18 cellular contexts compared by ENCODE assay signal in genomic region chr6:30998785-30999184, GRCh38. TPM values are rescaled to one million over a fixed set of nuclear protein-coding genes. Genes with fewer than 3 reads are reported as not detected.
"Had no signal": no experiment of that assay in that cellular context is flagged by ENCODE, and none has a peak within 500 bp of the region (broad histone marks: within the 10 kb centered on the region; RNA-seq: fewer than 3 reads in every experiment).

No MANE protein-coding gene starts in this region.

- H3K27ac Mint-ChIP-seq: activated naive CD4-positive, alpha-beta T cell treated with anti-CD3 and anti-CD28 coated beads, Interleukin-2, amount 10 ng/mL, durations not matched to agents 7 days and 5 days; activated T-helper 2 cell treated with anti-CD3 and anti-CD28 coated beads, Interferon-gamma antibody, Interleukin-2, Interleukin-4, amounts not matched to agents 10 μg/mL and 5 μg/mL and 100 μg/mL, durations not matched to agents 14 hours and 24 hours and 36 hours; naive thymus-derived CD8-positive, alpha-beta T cell; stimulated activated effector memory CD8-positive, alpha-beta T cell treated with anti-CD3 and anti-CD28 coated beads, Interleukin-12 subunit alpha, Interleukin-12 subunit beta, amount 100 ng/mL, for 72 hours; T-helper 17 cell had no signal

- ATAC-seq: body of pancreas; left colon; mucosa of descending colon; naive thymus-derived CD8-positive, alpha-beta T cell; right cardiac atrium; stimulated activated effector memory CD8-positive, alpha-beta T cell treated with anti-CD3 and anti-CD28 coated beads, Interleukin-12 subunit alpha, Interleukin-12 subunit beta, amount 100 ng/mL, for 72 hours; T-helper 17 cell had no signal

- H3K36me3 Mint-ChIP-seq: activated naive CD4-positive, alpha-beta T cell treated with anti-CD3 and anti-CD28 coated beads, Interleukin-2, amount 10 ng/mL, durations not matched to agents 7 days and 5 days; stimulated activated effector memory CD8-positive, alpha-beta T cell treated with anti-CD3 and anti-CD28 coated beads, Interleukin-12 subunit alpha, Interleukin-12 subunit beta, amount 100 ng/mL, for 72 hours had no signal

- H3K4me1 ChIP-seq: body of pancreas, tibial nerve had no signal

- H3K9me3 ChIP-seq: body of pancreas, mucosa of descending colon, tibial nerve had no signal

- H3K9me3 Mint-ChIP-seq: activated T-helper 2 cell treated with anti-CD3 and anti-CD28 coated beads, Interferon-gamma antibody, Interleukin-2, Interleukin-4, amounts not matched to agents 10 μg/mL and 5 μg/mL and 100 μg/mL, durations not matched to agents 14 hours and 24 hours and 36 hours; stimulated activated effector memory CD8-positive, alpha-beta T cell treated with anti-CD3 and anti-CD28 coated beads, Interleukin-12 subunit alpha, Interleukin-12 subunit beta, amount 100 ng/mL, for 72 hours had no signal

- H3K27me3 ChIP-seq: body of pancreas, tibial nerve had no signal

- H3K27ac ChIP-seq: body of pancreas, tibial nerve had no signal

- H3K4me1 Mint-ChIP-seq: stimulated activated effector memory CD8-positive, alpha-beta T cell treated with anti-CD3 and anti-CD28 coated beads, Interleukin-12 subunit alpha, Interleukin-12 subunit beta, amount 100 ng/mL, for 72 hours had no signal

- H3K4me3 ChIP-seq: body of pancreas, mucosa of descending colon, smooth muscle cell, tibial nerve had no signal

- H3K36me3 ChIP-seq: tibial nerve had no signal

- DNase-seq: activated CD4-positive, alpha-beta T cell treated with anti-CD3 and anti-CD28 coated beads, Interleukin-2, amount 50 U/mL, for 1 hour; activated CD4-positive, CD25-positive, alpha-beta regulatory T cell; activated naive CD4-positive, alpha-beta T cell treated with anti-CD3 and anti-CD28 coated beads, Interleukin-2, amount 10 ng/mL, durations not matched to agents 7 days and 5 days; amniotic stem cell; body of pancreas; left colon; mucosa of descending colon; naive thymus-derived CD8-positive, alpha-beta T cell; right cardiac atrium; T-helper 17 cell had no signal

- H3K4me3 Mint-ChIP-seq: activated naive CD4-positive, alpha-beta T cell treated with anti-CD3 and anti-CD28 coated beads, Interleukin-2, amount 10 ng/mL, durations not matched to agents 7 days and 5 days; naive thymus-derived CD8-positive, alpha-beta T cell; stimulated activated effector memory CD8-positive, alpha-beta T cell treated with anti-CD3 and anti-CD28 coated beads, Interleukin-12 subunit alpha, Interleukin-12 subunit beta, amount 100 ng/mL, for 72 hours; T-helper 17 cell had no signal

RNA-seq across cellular contexts. Expression of gene MUC22, which starts 11.5 kb away (rescaled TPM):
- total RNA-seq: activated T-helper 2 cell treated with anti-CD3 and anti-CD28 coated beads, Interferon-gamma antibody, Interleukin-2, Interleukin-4, amounts not matched to agents 10 μg/mL and 5 μg/mL and 100 μg/mL, durations not matched to agents 14 hours and 24 hours and 36 hours; body of pancreas; glomerular endothelial cell; left colon; lung microvascular endothelial cell; mucosa of descending colon; naive thymus-derived CD8-positive, alpha-beta T cell; posterior vena cava; smooth muscle cell; subcutaneous adipose tissue; T-helper 17 cell; tibial nerve had no signal

RNA-seq across cellular contexts. Expression of gene MUC21, which starts 15.3 kb away (rescaled TPM):
- total RNA-seq: activated T-helper 2 cell treated with anti-CD3 and anti-CD28 coated beads, Interferon-gamma antibody, Interleukin-2, Interleukin-4, amounts not matched to agents 10 μg/mL and 5 μg/mL and 100 μg/mL, durations not matched to agents 14 hours and 24 hours and 36 hours; body of pancreas; glomerular endothelial cell; left colon; lung microvascular endothelial cell; naive thymus-derived CD8-positive, alpha-beta T cell; posterior vena cava; right cardiac atrium; smooth muscle cell; subcutaneous adipose tissue; T-helper 17 cell; tibial nerve had no signal

RNA-seq across cellular contexts. Expression of gene MUCL3, which starts 58.0 kb away (rescaled TPM):
- total RNA-seq: activated T-helper 2 cell treated with anti-CD3 and anti-CD28 coated beads, Interferon-gamma antibody, Interleukin-2, Interleukin-4, amounts not matched to agents 10 μg/mL and 5 μg/mL and 100 μg/mL, durations not matched to agents 14 hours and 24 hours and 36 hours; glomerular endothelial cell; left colon; lung microvascular endothelial cell; naive thymus-derived CD8-positive, alpha-beta T cell; posterior vena cava; right cardiac atrium; subcutaneous adipose tissue; T-helper 17 cell had no signal
